Comparison of ENCODE assay signal across 13 cellular contexts in genomic region chr1:208158640-208159541, GRCh38.
DNase-seq lines count a peak whose midpoint lies in the region; ATAC-seq and TF ChIP-seq lines count a peak whose summit lies in the region.
"Had no signal": no experiment of that assay in that cellular context is flagged by ENCODE, and none has a peak within 500 bp of the region (broad histone marks: within the 10 kb centered on the region; RNA-seq: fewer than 3 reads in every experiment).

No MANE protein-coding gene starts in this region.

- no peak overlapping the region for H3K4me3 Mint-ChIP-seq in endothelial cell (ENCODE audit: unreplicated experiment)
- H3K4me3 Mint-ChIP-seq: activated naive CD4-positive, alpha-beta T cell treated with anti-CD3 and anti-CD28 coated beads, Interleukin-2, amount 50 U/mL, for 24 hours had no signal

- no peaks in the 10 kb centered on the region for H4K20me1 ChIP-seq in osteoblast (ENCODE audit: insufficient read depth, low read length)
- H4K20me1 ChIP-seq: BLaER1 treated with 17β-estradiol and CSF1 and Interleukin-3, amounts not matched to agents 10 nM and 100 nM had no signal

- H3K27ac Mint-ChIP-seq in endothelial cell (ENCODE audit: unreplicated experiment) = no peak overlapping the region
- H3K27ac Mint-ChIP-seq: activated naive CD4-positive, alpha-beta T cell treated with anti-CD3 and anti-CD28 coated beads, Interleukin-2, amount 50 U/mL, for 24 hours had no signal

- no peaks in the 10 kb centered on the region for H3K36me3 Mint-ChIP-seq in endothelial cell (ENCODE audit: low read depth, unreplicated experiment)
- H3K36me3 Mint-ChIP-seq: activated naive CD4-positive, alpha-beta T cell treated with anti-CD3 and anti-CD28 coated beads, Interleukin-2, amount 50 U/mL, for 24 hours had no signal

- H3K4me1 Mint-ChIP-seq in endothelial cell (ENCODE audit: unreplicated experiment) = peaks cover 40% of the 10 kb centered on the region
- H3K4me1 Mint-ChIP-seq: activated naive CD4-positive, alpha-beta T cell treated with anti-CD3 and anti-CD28 coated beads, Interleukin-2, amount 50 U/mL, for 24 hours had no signal

- H3K27me3 ChIP-seq in osteoblast (ENCODE audit: insufficient read depth, low read length) = no peaks in the 10 kb centered on the region
- no peaks in the 10 kb centered on the region for H3K27me3 ChIP-seq in MG63
- H3K27me3 ChIP-seq in A673 (replicated peaks; ENCODE audit: insufficient read depth, low read depth, low read length, poor library complexity) = peaks cover 6% of the 10 kb centered on the region
- H3K27me3 ChIP-seq: BLaER1 treated with 17β-estradiol and CSF1 and Interleukin-3, amounts not matched to agents 10 nM and 100 nM; esophagus squamous epithelium had no signal

- TF ChIP-seq CTCF in endothelial cell (IDR thresholded peaks at IDR 0.05; ENCODE audit: unreplicated experiment) (no peak), osteoblast (IDR thresholded peaks at IDR 0.05; ENCODE audit: extremely low read depth, low read depth, low read length) (no peak), A673 (conservative IDR thresholded peaks at IDR 0.05; ENCODE audit: low read depth, low read length) (no peak)

- no peak for ATAC-seq in GM21619 (IDR thresholded peaks at IDR 0.05; ENCODE audit: unreplicated experiment)
- ATAC-seq in HG03139 (IDR thresholded peaks at IDR 0.05; ENCODE audit: unreplicated experiment) = no peak

- H3K36me3 ChIP-seq in osteoblast (ENCODE audit: insufficient read depth, low read length) (no peaks in the 10 kb centered on the region), MG63 (no peaks in the 10 kb centered on the region), A673 (ENCODE audit: insufficient read depth, low read length, poor library complexity, severe bottlenecking) (no peaks in the 10 kb centered on the region)
- H3K36me3 ChIP-seq: BLaER1 treated with 17β-estradiol and CSF1 and Interleukin-3, amounts not matched to agents 10 nM and 100 nM had no signal

- POLR2A ChIA-PET in A673 (lab: Charles Lee; ENCODE audit: low non-redundant PET) = no interaction called here

- H3K4me2 ChIP-seq in osteoblast (ENCODE audit: insufficient read depth, low read length) = no peak overlapping the region
- H3K4me2 ChIP-seq: BLaER1 treated with 17β-estradiol and CSF1 and Interleukin-3, amounts not matched to agents 10 nM and 100 nM had no signal

- intact Hi-C loops in A673 (cut with micrococcal nuclease; ENCODE audit: unreplicated experiment) = no loop called here

- peak overlapping the region; percentile 25 for H2AFZ ChIP-seq in osteoblast (ENCODE audit: low read length)

- CTCF ChIA-PET in A673 (lab: Charles Lee) = no interaction called here

- H3K4me3 ChIP-seq in osteoblast (ENCODE audit: insufficient read depth, low read length) = no peak overlapping the region
- H3K4me3 ChIP-seq in MG63 = no peak overlapping the region
- H3K4me3 ChIP-seq in A673 (ENCODE audit: low read depth, low read length, poor library complexity, severe bottlenecking) = no peak overlapping the region
- H3K4me3 ChIP-seq: BLaER1 treated with 17β-estradiol and CSF1 and Interleukin-3, amounts not matched to agents 10 nM and 100 nM; esophagus squamous epithelium; lung had no signal

- no peaks in the 10 kb centered on the region for H3K9me3 Mint-ChIP-seq in endothelial cell (ENCODE audit: unreplicated experiment)
- H3K9me3 Mint-ChIP-seq: activated naive CD4-positive, alpha-beta T cell treated with anti-CD3 and anti-CD28 coated beads, Interleukin-2, amount 50 U/mL, for 24 hours had no signal

- H3K79me2 ChIP-seq in osteoblast (ENCODE audit: insufficient read depth, low read length) = no peaks in the 10 kb centered on the region

- H3K9me3 ChIP-seq in osteoblast (ENCODE audit: low read depth, low read length) (no peaks in the 10 kb centered on the region), MG63 (no peaks in the 10 kb centered on the region), A673 (ENCODE audit: low read depth, low read length, poor library complexity, severe bottlenecking) (no peaks in the 10 kb centered on the region)
- H3K9me3 ChIP-seq: BLaER1 treated with 17β-estradiol and CSF1 and Interleukin-3, amounts not matched to agents 10 nM and 100 nM; esophagus squamous epithelium had no signal

- DNase-seq in EH (ENCODE audit: low read depth) = peak; percentile 31
- DNase-seq in MV-4-11 (lab: John Stamatoyannopoulos, UW) = peak; percentile 31
- DNase-seq in endothelial cell (ENCODE audit: low spot score) = peak; percentile 9
- no peak for DNase-seq in osteoblast (ENCODE audit: insufficient read length, low spot score, missing footprints)
- DNase-seq in MG63 = no peak
- DNase-seq in A673 (ENCODE audit: low spot score) = no peak
- DNase-seq: esophagus squamous epithelium, MM.1S had no signal

- H3K4me1 ChIP-seq in osteoblast (ENCODE audit: insufficient read depth, low read length) (peaks cover 19% of the 10 kb centered on the region), A673 (ENCODE audit: insufficient read depth, low read length, poor library complexity, severe bottlenecking) (peaks cover 18% of the 10 kb centered on the region)

- no peak overlapping the region for H3K27ac ChIP-seq in osteoblast (ENCODE audit: low read depth, low read length)
- no peak overlapping the region for H3K27ac ChIP-seq in A673 (ENCODE audit: low read depth, low read length, poor library complexity, severe bottlenecking)
- H3K27ac ChIP-seq: BLaER1 treated with 17β-estradiol and CSF1 and Interleukin-3, amounts not matched to agents 10 nM and 100 nM had no signal

- no TSS peak for BruUV-seq in A673 (replicated peaks; lab: Mats Ljungman, UMichigan)

- peaks cover 4% of the 10 kb centered on the region for H3K27me3 Mint-ChIP-seq in endothelial cell (ENCODE audit: unreplicated experiment)

Comparison
In these comparisons a context has a peak if more than half of its experiments do, and no peak if none do; other contexts are left out.
1. DNase-seq: peak in EH (single experiment), MV-4-11 (single experiment) and endothelial cell (single experiment); none in osteoblast (single experiment), MG63 (single experiment) and A673 (single experiment).